9 cellular contexts compared by ENCODE assay signal in genomic region chr4:113539408-113539807, GRCh38.
DNase-seq lines count a peak whose midpoint lies in the region; ATAC-seq and TF ChIP-seq lines count a peak whose summit lies in the region.
"Had no signal": no experiment of that assay in that cellular context is flagged by ENCODE, and none has a peak within 500 bp of the region (broad histone marks: within the 10 kb centered on the region; RNA-seq: fewer than 3 reads in every experiment).

No MANE protein-coding gene starts in this region.

- no peak for TF ChIP-seq CTCF in kidney epithelial cell (IDR thresholded peaks at IDR 0.05; ENCODE audit: insufficient read depth, low read length, poor library complexity, severe bottlenecking)

- no peaks in the 10 kb centered on the region for H3K27me3 ChIP-seq in kidney epithelial cell (ENCODE audit: control insufficient read depth, insufficient read depth, low read length)

- no peak for TF ChIP-seq POLR2A in GM18505 (IDR thresholded peaks at IDR 0.05; ENCODE audit: borderline replicate concordance, extremely low read depth, insufficient read depth, insufficient read length)

- in situ Hi-C loops in KBM-7 (cut with MboI; ENCODE audit: low pct_unique_long_range_greater_than_20kb, low sequenced_read_pairs) = no loop called here

- H3K4me3 ChIP-seq in kidney epithelial cell (ENCODE audit: low read depth, low read length) = no peak overlapping the region

- peak; percentile 65 for DNase-seq in NCI-H226
- DNase-seq in kidney epithelial cell (ENCODE audit: low read depth) = peak; percentile 44
- no peak for DNase-seq in NCI-H146 treated with DMSO at 0.1 percent for 48 hours (lab: John Stamatoyannopoulos, UW; ENCODE audit: unreplicated experiment)
- DNase-seq in NK-92 (lab: John Stamatoyannopoulos, UW; ENCODE audit: unreplicated experiment) = no peak
- no peak for DNase-seq in KBM-7
- DNase-seq: midbrain had no signal

- no peaks in the 10 kb centered on the region for H3K36me3 ChIP-seq in kidney epithelial cell (ENCODE audit: control insufficient read depth, insufficient read depth, low read length)

- ATAC-seq in GM18505 (IDR thresholded peaks at IDR 0.05; ENCODE audit: unreplicated experiment) (peak; percentile 83), GM21529 (IDR thresholded peaks at IDR 0.05; ENCODE audit: unreplicated experiment) (peak; percentile 45), GM21528 (IDR thresholded peaks at IDR 0.05; ENCODE audit: low FRiP score, unreplicated experiment) (no peak)

Comparison
In these comparisons a context has a peak if more than half of its experiments do, and no peak if none do; other contexts are left out.
1. DNase-seq: peak in NCI-H226 (single experiment) and kidney epithelial cell (single experiment); none in NCI-H146 treated with DMSO at 0.1 percent for 48 hours (single experiment), NK-92 (single experiment) and KBM-7 (single experiment).